21 cellular contexts compared by ENCODE assay signal in genomic region chr3:145902166-145902565, GRCh38.
"Had no signal": no experiment of that assay in that cellular context is flagged by ENCODE, and none has a peak within 500 bp of the region (broad histone marks: within the 10 kb centered on the region; RNA-seq: fewer than 3 reads in every experiment).

No MANE protein-coding gene starts in this region.

- H3K27ac ChIP-seq: breast epithelium, colonic mucosa, parathyroid adenoma, thyroid gland had no signal

- H3K4me1 Mint-ChIP-seq: activated CD4-positive, alpha-beta memory T cell treated with anti-CD3 and anti-CD28 coated beads, Interleukin-2, amount 10 ng/mL, durations not matched to agents 7 days and 5 days; activated naive CD4-positive, alpha-beta T cell treated with anti-CD3 and anti-CD28 coated beads, Interleukin-2, amount 10 ng/mL, durations not matched to agents 7 days and 5 days; central memory CD8-positive, alpha-beta T cell had no signal

- H3K4me1 ChIP-seq: breast epithelium, colonic mucosa, parathyroid adenoma, thyroid gland had no signal

- H3K9ac ChIP-seq: parathyroid adenoma had no signal

- H3K27ac Mint-ChIP-seq: activated CD4-positive, alpha-beta memory T cell treated with anti-CD3 and anti-CD28 coated beads, Interleukin-2, amount 10 ng/mL, durations not matched to agents 7 days and 5 days; activated naive CD4-positive, alpha-beta T cell treated with anti-CD3 and anti-CD28 coated beads, Interleukin-2, amount 10 ng/mL, durations not matched to agents 7 days and 5 days; nephron; stimulated activated naive CD8-positive, alpha-beta T cell treated with anti-CD3 and anti-CD28 coated beads, Interleukin-15, Interleukin-2, amounts not matched to agents 100 ng/mL and 50 ng/mL, for 24 hours had no signal

- H3K27me3 ChIP-seq: breast epithelium, colonic mucosa, thyroid gland had no signal

- DNase-seq: activated CD4-positive, alpha-beta memory T cell treated with anti-CD3 and anti-CD28 coated beads, Interleukin-2, amount 10 ng/mL, durations not matched to agents 7 days and 5 days; activated CD4-positive, alpha-beta T cell treated with anti-CD3 and anti-CD28 coated beads for 48 hours; activated effector memory CD4-positive, alpha-beta T cell treated with anti-CD3 and anti-CD28 coated beads, Interleukin-2, amount 50 U/mL, for 16 hours; activated naive CD4-positive, alpha-beta T cell treated with anti-CD3 and anti-CD28 coated beads, Interleukin-2, amount 10 ng/mL, durations not matched to agents 7 days and 5 days; anterior cingulate cortex; colonic mucosa; foreskin fibroblast; midbrain; nucleus accumbens; right cardiac atrium; stimulated activated CD4-positive, alpha-beta T cell treated with anti-CD3 and anti-CD28 coated beads, Interleukin-12 subunit alpha, Interleukin-12 subunit beta, amount 100 ng/mL, for 4 hours; stimulated activated CD4-positive, alpha-beta T cell treated with anti-CD3 and anti-CD28 coated beads, Interleukin-4, amount 100 ng/mL, for 4 hours; substantia nigra; thyroid gland had no signal

- FAIRE-seq: endometrium had no signal

- H3K4me3 Mint-ChIP-seq: activated CD4-positive, alpha-beta memory T cell treated with anti-CD3 and anti-CD28 coated beads, Interleukin-2, amount 10 ng/mL, durations not matched to agents 7 days and 5 days; activated naive CD4-positive, alpha-beta T cell treated with anti-CD3 and anti-CD28 coated beads, Interleukin-2, amount 10 ng/mL, durations not matched to agents 7 days and 5 days; central memory CD8-positive, alpha-beta T cell; nephron; stimulated activated naive CD8-positive, alpha-beta T cell treated with anti-CD3 and anti-CD28 coated beads, Interleukin-15, Interleukin-2, amounts not matched to agents 100 ng/mL and 50 ng/mL, for 24 hours had no signal

- H3K9me3 ChIP-seq: breast epithelium, colonic mucosa, thyroid gland had no signal

- H3K4me3 ChIP-seq: breast epithelium, colonic mucosa, lung, thyroid gland had no signal

- H3K36me3 ChIP-seq: breast epithelium, colonic mucosa, thyroid gland had no signal

- H3K9me3 Mint-ChIP-seq: activated CD4-positive, alpha-beta memory T cell treated with anti-CD3 and anti-CD28 coated beads, Interleukin-2, amount 10 ng/mL, durations not matched to agents 7 days and 5 days; activated naive CD4-positive, alpha-beta T cell treated with anti-CD3 and anti-CD28 coated beads, Interleukin-2, amount 10 ng/mL, durations not matched to agents 7 days and 5 days; nephron; stimulated activated naive CD8-positive, alpha-beta T cell treated with anti-CD3 and anti-CD28 coated beads, Interleukin-15, Interleukin-2, amounts not matched to agents 100 ng/mL and 50 ng/mL, for 24 hours had no signal

- H3K27me3 Mint-ChIP-seq: activated CD4-positive, alpha-beta memory T cell treated with anti-CD3 and anti-CD28 coated beads, Interleukin-2, amount 10 ng/mL, durations not matched to agents 7 days and 5 days; activated naive CD4-positive, alpha-beta T cell treated with anti-CD3 and anti-CD28 coated beads, Interleukin-2, amount 10 ng/mL, durations not matched to agents 7 days and 5 days; central memory CD8-positive, alpha-beta T cell; stimulated activated naive CD8-positive, alpha-beta T cell treated with anti-CD3 and anti-CD28 coated beads, Interleukin-15, Interleukin-2, amounts not matched to agents 100 ng/mL and 50 ng/mL, for 24 hours had no signal

- H2AFZ ChIP-seq: parathyroid adenoma had no signal

- H3K36me3 Mint-ChIP-seq: activated naive CD4-positive, alpha-beta T cell treated with anti-CD3 and anti-CD28 coated beads, Interleukin-2, amount 10 ng/mL, durations not matched to agents 7 days and 5 days had no signal
